1 cellular context compared by ENCODE assay signal in the genomic region with DNA sequence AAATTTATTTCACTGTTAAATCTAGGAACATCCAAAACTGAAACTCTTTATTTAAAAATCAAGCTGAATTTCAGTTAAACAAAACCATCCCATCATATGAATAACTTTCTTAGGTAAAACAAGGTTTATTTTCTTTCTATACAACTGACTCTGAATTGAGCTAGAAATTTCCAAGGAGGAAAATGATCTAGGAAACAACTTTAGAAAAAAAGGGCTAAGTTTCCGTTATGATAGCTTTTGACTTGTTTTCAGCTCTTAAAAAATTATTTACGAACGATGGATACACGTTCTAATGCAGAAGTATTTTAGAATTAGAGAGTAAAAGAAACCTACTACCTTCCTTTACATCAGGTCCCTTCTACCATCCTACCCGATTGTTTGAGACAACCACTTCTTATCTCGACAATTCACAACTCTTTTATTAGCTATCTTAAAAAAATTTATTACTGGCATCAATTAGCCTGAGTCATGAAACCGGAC.
TF ChIP-seq lines count a peak whose summit lies in the region.

No MANE protein-coding gene starts in this region.

TF ChIP-seq in GM23338, 12 proteins besides CTCF, POLR2A, EP300 and RAD21 (continued from another document):
- TF ChIP-seq ZNF462 (CRISPR knock-in tag; IDR thresholded peaks at IDR 0.05) (no peak), JUNB (IDR thresholded peaks at IDR 0.05; ENCODE audit: unreplicated experiment) (no peak), EZH2phosphoT487 (IDR thresholded peaks at IDR 0.05; ENCODE audit: unreplicated experiment) (no peak), NANOG (IDR thresholded peaks at IDR 0.05; ENCODE audit: borderline replicate concordance) (no peak), CREB1 (CRISPR knock-in tag; IDR thresholded peaks at IDR 0.05; ENCODE audit: low read depth) (no peak), EZH2 (IDR thresholded peaks at IDR 0.05; ENCODE audit: low read depth, unreplicated experiment) (no peak)
- TF ChIP-seq, protein P1, sequence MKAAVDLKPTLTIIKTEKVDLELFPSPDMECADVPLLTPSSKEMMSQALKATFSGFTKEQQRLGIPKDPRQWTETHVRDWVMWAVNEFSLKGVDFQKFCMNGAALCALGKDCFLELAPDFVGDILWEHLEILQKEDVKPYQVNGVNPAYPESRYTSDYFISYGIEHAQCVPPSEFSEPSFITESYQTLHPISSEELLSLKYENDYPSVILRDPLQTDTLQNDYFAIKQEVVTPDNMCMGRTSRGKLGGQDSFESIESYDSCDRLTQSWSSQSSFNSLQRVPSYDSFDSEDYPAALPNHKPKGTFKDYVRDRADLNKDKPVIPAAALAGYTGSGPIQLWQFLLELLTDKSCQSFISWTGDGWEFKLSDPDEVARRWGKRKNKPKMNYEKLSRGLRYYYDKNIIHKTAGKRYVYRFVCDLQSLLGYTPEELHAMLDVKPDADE (IDR thresholded peaks at IDR 0.05) = no peak
